Comparison of ENCODE assay signal across 24 cellular contexts in genomic region chr2:41707790-41708451, GRCh38.
A peak's percentile ranks its signal among the peaks of the same experiment; 100 is the strongest.
DNase-seq lines count a peak whose midpoint lies in the region; ATAC-seq and TF ChIP-seq lines count a peak whose summit lies in the region.
"Had no signal": no experiment of that assay in that cellular context is flagged by ENCODE, and none has a peak within 500 bp of the region (broad histone marks: within the 10 kb centered on the region; RNA-seq: fewer than 3 reads in every experiment).

No MANE protein-coding gene starts in this region.

- H3F3A ChIP-seq in PC-9 (ENCODE audit: insufficient read depth, low read depth) = no peaks in the 10 kb centered on the region

- peak overlapping the region; percentile 5 for H3K4me3 Mint-ChIP-seq in stimulated activated memory B cell treated with anti-CD40 and anti-IgM and Interleukin-4, amounts not matched to agents 10 μg/mL and 1 μg/mL and 100 μg/mL, for 72 hours

- ATAC-seq in HG02759 (IDR thresholded peaks at IDR 0.05; ENCODE audit: unreplicated experiment) (peak; percentile 41), left lung (peak; percentile 98), HG03342 (IDR thresholded peaks at IDR 0.05; ENCODE audit: unreplicated experiment) (no peak)
- ATAC-seq in stimulated activated memory B cell treated with anti-CD40 and anti-IgM and Interleukin-4, amounts not matched to agents 10 μg/mL and 1 μg/mL and 100 μg/mL, for 72 hours = no peak
- ATAC-seq: K562, PC-3 had no signal

- no peak for TF ChIP-seq CTCF in OCI-LY3 (IDR thresholded peaks at IDR 0.05; ENCODE audit: low read depth, low read length)
- TF ChIP-seq CTCF in left lung (IDR thresholded peaks at IDR 0.05) = no peak
- TF ChIP-seq CTCF in PC-9 (conservative IDR thresholded peaks at IDR 0.05) = no peak

- no peaks in the 10 kb centered on the region for H3K36me3 Mint-ChIP-seq in stimulated activated memory B cell treated with anti-CD40 and anti-IgM and Interleukin-4, amounts not matched to agents 10 μg/mL and 1 μg/mL and 100 μg/mL, for 72 hours

- H3K9ac ChIP-seq in OCI-LY3 (ENCODE audit: low read length) = peak overlapping the region; percentile 76; the same call in 1 of the 2 replicates

- H3K4me2 ChIP-seq in OCI-LY3 (ENCODE audit: low read length) = peak overlapping the region; percentile 85
- no peak overlapping the region for H3K4me2 ChIP-seq in PC-9

- H4K20me1 ChIP-seq in OCI-LY3 (ENCODE audit: insufficient read depth, low read length) (no peaks in the 10 kb centered on the region), PC-9 (ENCODE audit: insufficient read depth) (no peaks in the 10 kb centered on the region)

- peak overlapping the region; percentile 19 for H3K27ac Mint-ChIP-seq in stimulated activated memory B cell treated with anti-CD40 and anti-IgM and Interleukin-4, amounts not matched to agents 10 μg/mL and 1 μg/mL and 100 μg/mL, for 72 hours

- no peaks in the 10 kb centered on the region for H3K9me3 Mint-ChIP-seq in stimulated activated memory B cell treated with anti-CD40 and anti-IgM and Interleukin-4, amounts not matched to agents 10 μg/mL and 1 μg/mL and 100 μg/mL, for 72 hours

- H3K4me3 ChIP-seq in OCI-LY3 (ENCODE audit: low read length) (peak overlapping the region; percentile 7; the same call in 1 of the 2 replicates), left lung (no peak overlapping the region), PC-9 (no peak overlapping the region)
- H3K4me3 ChIP-seq: K562 had no signal

- no peaks in the 10 kb centered on the region for H3K27me3 Mint-ChIP-seq in stimulated activated memory B cell treated with anti-CD40 and anti-IgM and Interleukin-4, amounts not matched to agents 10 μg/mL and 1 μg/mL and 100 μg/mL, for 72 hours

- no peaks in the 10 kb centered on the region for H3K9me3 ChIP-seq in OCI-LY3 (ENCODE audit: insufficient read depth, low read length)
- H3K9me3 ChIP-seq in left lung = no peaks in the 10 kb centered on the region
- H3K9me3 ChIP-seq in PC-9 (ENCODE audit: insufficient read depth, low read depth) = no peaks in the 10 kb centered on the region; the same call in 1 of the 2 replicates
- H3K9me3 ChIP-seq: BE2C had no signal

- no peaks in the 10 kb centered on the region for H3K9me2 ChIP-seq in PC-9 (ENCODE audit: insufficient read depth)

- DNase-seq in left lung = no peak
- DNase-seq in dedifferentiated amniotic fluid mesenchymal stem cell (ENCODE audit: extremely low spot score) = no peak
- no peak for DNase-seq in NOMO-1 treated with dmso at 0.1 percent for 144 hours (lab: John Stamatoyannopoulos, UW; ENCODE audit: unreplicated experiment)
- no peak for DNase-seq in PC-9
- DNase-seq: BE2C, EL, GF-D8, GOT3, HCEC 1CT, MM.1S, NCI-H1048, NCI-H1417 treated with DMSO at 0.1 percent for 48 hours, NCI-H2171, NCI-H524 treated with DMSO at 0.1 percent for 48 hours, NCI-H82, PC-3, RPMI8226, SHP77, SW 1271 had no signal

- no peaks in the 10 kb centered on the region for H3K36me3 ChIP-seq in OCI-LY3 (replicated peaks; ENCODE audit: low read depth, low read length)
- H3K36me3 ChIP-seq in left lung = no peaks in the 10 kb centered on the region
- no peaks in the 10 kb centered on the region for H3K36me3 ChIP-seq in PC-9 (ENCODE audit: low read depth)
- H3K36me3 ChIP-seq: BE2C had no signal

- CTCF ChIA-PET in PC-9 (lab: Charles Lee) = no interaction called here

- H3K27me3 ChIP-seq in OCI-LY3 (ENCODE audit: low read depth, low read length) = no peaks in the 10 kb centered on the region
- no peaks in the 10 kb centered on the region for H3K27me3 ChIP-seq in left lung
- no peaks in the 10 kb centered on the region for H3K27me3 ChIP-seq in PC-9 (ENCODE audit: insufficient read depth, low read depth)
- H3K27me3 ChIP-seq: BE2C had no signal

- no TSS peak for BruUV-seq in PC-9 (replicated peaks; lab: Mats Ljungman, UMichigan)

- intact Hi-C loops in left lung (cut with DNase I) = no loop called here
- intact Hi-C loops in PC-9 (cut with micrococcal nuclease; ENCODE audit: unreplicated experiment) = no loop called here

- H3K4me1 ChIP-seq in OCI-LY3 (ENCODE audit: low read length) (peaks cover 62% of the 10 kb centered on the region), left lung (no peaks in the 10 kb centered on the region), PC-9 (replicated peaks; ENCODE audit: insufficient read depth) (no peaks in the 10 kb centered on the region)
- H3K4me1 ChIP-seq: BE2C had no signal

- no peaks in the 10 kb centered on the region for H3K79me2 ChIP-seq in OCI-LY3 (ENCODE audit: low read length)
- no peaks in the 10 kb centered on the region for H3K79me2 ChIP-seq in PC-9 (ENCODE audit: low read depth)

- POLR2A ChIA-PET in PC-9 (lab: Charles Lee; ENCODE audit: unreplicated experiment) = no interaction called here

- peak overlapping the region; percentile 90 for H3K27ac ChIP-seq in OCI-LY3 (ENCODE audit: low read length)
- no peak overlapping the region for H3K27ac ChIP-seq in left lung
- H3K27ac ChIP-seq in PC-9 = no peak overlapping the region

- H2AFZ ChIP-seq in OCI-LY3 (ENCODE audit: low read depth, low read length) = peak overlapping the region; percentile 71
- no peak overlapping the region for H2AFZ ChIP-seq in PC-9

- peaks cover 28% of the 10 kb centered on the region for H3K4me1 Mint-ChIP-seq in stimulated activated memory B cell treated with anti-CD40 and anti-IgM and Interleukin-4, amounts not matched to agents 10 μg/mL and 1 μg/mL and 100 μg/mL, for 72 hours

Comparison
In these comparisons a context has a peak if more than half of its experiments do, and no peak if none do; other contexts are left out.
1. ATAC-seq: peak in HG02759 (single experiment) and left lung (single experiment); none in stimulated activated memory B cell treated with anti-CD40 and anti-IgM and Interleukin-4, amounts not matched to agents 10 μg/mL and 1 μg/mL and 100 μg/mL, for 72 hours (single experiment) and HG03342 (single experiment).